In genomic region chr6:44311767-44312166, GRCh38 we compare ENCODE assay signal across 11 cellular contexts. TPM values are rescaled to one million over a fixed set of nuclear protein-coding genes. Genes with fewer than 3 reads are reported as not detected.
DNase-seq lines count a peak whose midpoint lies in the region; ATAC-seq and TF ChIP-seq lines count a peak whose summit lies in the region.
"Had no signal": no experiment of that assay in that cellular context is flagged by ENCODE, and none has a peak within 500 bp of the region (broad histone marks: within the 10 kb centered on the region; RNA-seq: fewer than 3 reads in every experiment).

No MANE protein-coding gene starts in this region.

- no peaks in the 10 kb centered on the region for H3K9me2 ChIP-seq in Loucy (replicated peaks; ENCODE audit: low read depth, low read length)

- no TSS peak for BruUV-seq in Caco-2 (replicated peaks; lab: Mats Ljungman, UMichigan)

- H2AFZ ChIP-seq in Loucy (ENCODE audit: low read length) = no peak overlapping the region

- H3K27ac Mint-ChIP-seq in Caco-2 (ENCODE audit: unreplicated experiment) (peak overlapping the region; percentile 94), chondrocyte (ENCODE audit: unreplicated experiment) (peak overlapping the region; percentile 12), nephron (no peak overlapping the region)

- H3K4me1 ChIP-seq in Caco-2 (no peaks in the 10 kb centered on the region), Loucy (ENCODE audit: insufficient read depth, low read length, poor library complexity, severe bottlenecking) (peaks cover 13% of the 10 kb centered on the region)

- H3K27me3 ChIP-seq in Caco-2 (replicated peaks; ENCODE audit: control insufficient read depth, insufficient read depth, low read length) (no peaks in the 10 kb centered on the region), Loucy (ENCODE audit: insufficient read depth, low read length, poor library complexity, severe bottlenecking) (no peaks in the 10 kb centered on the region)

- H3K4me3 ChIP-seq in Caco-2 (ENCODE audit: low read depth, low read length) (no peak overlapping the region), Loucy (ENCODE audit: low read length, poor library complexity, severe bottlenecking) (peak overlapping the region; percentile 88)

- DNase-seq in Caco-2 (no peak), chondrocyte (ENCODE audit: low spot score) (no peak), RPMI8226 (no peak), Right ventricle myocardium inferior (ENCODE audit: missing footprints) (no peak)
- no peak for DNase-seq in stimulated activated CD4-positive, alpha-beta T cell treated with anti-CD3 and anti-CD28 coated beads, Interleukin-15, amount 100 ng/mL, for 24 hours
- DNase-seq: EL had no signal

- peaks cover 22% of the 10 kb centered on the region for H3K79me2 ChIP-seq in Loucy (ENCODE audit: insufficient read depth, low read length)

- intact Hi-C loops in Caco-2 (cut with micrococcal nuclease; ENCODE audit: unreplicated experiment) (no loop called here), Right ventricle myocardium inferior (cut with DNase I) (no loop called here)

- no peaks in the 10 kb centered on the region for H4K20me1 ChIP-seq in Loucy (ENCODE audit: insufficient read depth, low read length, poor library complexity, severe bottlenecking)

- H3K4me2 ChIP-seq in Loucy (ENCODE audit: low read depth, low read length, poor library complexity, severe bottlenecking) = peak overlapping the region; percentile 91

- no peaks in the 10 kb centered on the region; the same call in 1 of the 2 replicates for H3K36me3 ChIP-seq in Caco-2 (ENCODE audit: control insufficient read depth, insufficient read depth, low read length)
- peaks cover 19% of the 10 kb centered on the region; the same call in 1 of the 2 replicates for H3K36me3 ChIP-seq in Loucy (ENCODE audit: insufficient read depth, low read length)

- CTCF ChIA-PET in Caco-2 (lab: Charles Lee) = interaction anchor here (1.2 to 3.1 kb wide), 4 partner anchors 14 to 55 kb away, joined by 4 to 16 read pairs (median 10); partner anchors contain the start of gene TMEM151B

- H3K9me3 Mint-ChIP-seq in Caco-2 (ENCODE audit: unreplicated experiment) (no peaks in the 10 kb centered on the region), chondrocyte (ENCODE audit: low read depth) (no peaks in the 10 kb centered on the region), nephron (no peaks in the 10 kb centered on the region)

- H3K27me3 Mint-ChIP-seq in Caco-2 (ENCODE audit: insufficient read depth, unreplicated experiment) (peaks cover 3% of the 10 kb centered on the region), chondrocyte (ENCODE audit: low read depth) (peaks cover 8% of the 10 kb centered on the region), nephron (ENCODE audit: low read depth) (no peaks in the 10 kb centered on the region)

- TF ChIP-seq CTCF in Caco-2 (IDR thresholded peaks at IDR 0.05; ENCODE audit: insufficient read depth in 1 of 2, low read depth in 1 of 2, low read length in 1 of 2, severe bottlenecking in 1 of 2, unreplicated experiment in 1 of 2) (no peak), Loucy (conservative IDR thresholded peaks at IDR 0.05; ENCODE audit: low read length) (no peak), chondrocyte (IDR thresholded peaks at IDR 0.05) (no peak), nephron (IDR thresholded peaks at IDR 0.05; ENCODE audit: unreplicated experiment in 3 of 3) (no peak)

- H3K4me3 Mint-ChIP-seq in Caco-2 (ENCODE audit: unreplicated experiment) (peak overlapping the region; percentile 98), chondrocyte (ENCODE audit: unreplicated experiment) (peak overlapping the region; percentile 94), nephron (peak overlapping the region; percentile 97 to 100 (median 98))

- H3F3A ChIP-seq in Loucy (ENCODE audit: low read depth) = no peaks in the 10 kb centered on the region

- H3K9ac ChIP-seq in Loucy (ENCODE audit: low read depth, low read length, poor library complexity, severe bottlenecking) = peak overlapping the region; percentile 94

- H3K9me3 ChIP-seq in Caco-2 (no peaks in the 10 kb centered on the region), Loucy (ENCODE audit: insufficient read depth, low read depth, low read length) (no peaks in the 10 kb centered on the region)

- H3K4me1 Mint-ChIP-seq in Caco-2 (ENCODE audit: low read depth, unreplicated experiment) (no peaks in the 10 kb centered on the region), chondrocyte (ENCODE audit: low read depth) (peaks cover 16% of the 10 kb centered on the region), nephron (peaks cover 14% of the 10 kb centered on the region)

- POLR2A ChIA-PET in Caco-2 (lab: Charles Lee) = interaction anchor here (1.3 kb wide), 1 partner anchor 17 kb away, joined by 3 read pairs; no protein-coding TSS in a partner anchor

- peaks cover 22% of the 10 kb centered on the region for H3K36me3 Mint-ChIP-seq in Caco-2 (ENCODE audit: insufficient read depth, unreplicated experiment)
- H3K36me3 Mint-ChIP-seq in chondrocyte (ENCODE audit: low read depth) = peaks cover 16% of the 10 kb centered on the region
- peaks cover 38% of the 10 kb centered on the region for H3K36me3 Mint-ChIP-seq in nephron (ENCODE audit: low read depth)

- no peak for ATAC-seq in Right ventricle myocardium inferior
- ATAC-seq in HG03521 (IDR thresholded peaks at IDR 0.05; ENCODE audit: unreplicated experiment) = no peak

RNA-seq across cellular contexts. Expression of gene AARS2, which starts 1.4 kb away (rescaled TPM):
- total RNA-seq in Caco-2 (2022) (18.8 and 20.5 TPM in 2 replicates), chondrocyte (7.9 to 14.9 TPM (median 8.6 TPM) in 3 replicates), Right ventricle myocardium inferior (10.6 TPM)

RNA-seq across cellular contexts. Expression of gene SPATS1, which starts 30.7 kb away (rescaled TPM):
- total RNA-seq in Caco-2 (2022) (not detected in 2 replicates), chondrocyte (not detected in 3 replicates), Right ventricle myocardium inferior (not detected)
- total RNA-seq: lung microvascular endothelial cell, subcutaneous adipose tissue had no signal

RNA-seq across cellular contexts. Expression of gene TMEM151B, which starts 41.5 kb away (rescaled TPM):
- total RNA-seq in Caco-2 (2022) = not detected in 2 replicates
- 0.05 TPM in 1 of 3 replicates, not detected in the others for total RNA-seq in chondrocyte
- not detected for total RNA-seq in Right ventricle myocardium inferior
- total RNA-seq: lung microvascular endothelial cell, subcutaneous adipose tissue had no signal

RNA-seq across cellular contexts. Expression of gene NFKBIE, which starts 46.4 kb away (rescaled TPM):
- total RNA-seq in Caco-2 (2022) (8.4 and 10.1 TPM in 2 replicates), chondrocyte (3.0 to 7.0 TPM (median 6.2 TPM) in 3 replicates), Right ventricle myocardium inferior (2.4 TPM)

RNA-seq across cellular contexts. Expression of gene SLC35B2, which starts 54.4 kb away (rescaled TPM):
- total RNA-seq in Caco-2 (2022) (44.6 and 44.8 TPM in 2 replicates), chondrocyte (71.5 to 83.1 TPM (median 75.7 TPM) in 3 replicates), Right ventricle myocardium inferior (21.3 TPM)

Comparison
In these comparisons a context has a peak if more than half of its experiments do, and no peak if none do; other contexts are left out.
1. H3K27ac Mint-ChIP-seq: peak in Caco-2 (single experiment) and chondrocyte (single experiment); none in nephron (0 of 3).
2. Peak in every context shown above with its lines, with median percentiles within 50 percentile points of each other: H3K4me3 Mint-ChIP-seq.